19 cellular contexts compared by ENCODE assay signal in genomic region chr16:31920373-31920772, GRCh38.
"Had no signal": no experiment of that assay in that cellular context is flagged by ENCODE, and none has a peak within 500 bp of the region (broad histone marks: within the 10 kb centered on the region; RNA-seq: fewer than 3 reads in every experiment).

No MANE protein-coding gene starts in this region.

- H3K27ac Mint-ChIP-seq: memory B cell; nephron; progenitor cell of endocrine pancreas; stimulated activated naive CD8-positive, alpha-beta T cell treated with anti-CD3 and anti-CD28 coated beads, Interleukin-15, Interleukin-2, amounts not matched to agents 100 ng/mL and 50 ng/mL, for 24 hours had no signal

- H3K4me3 Mint-ChIP-seq: memory B cell; nephron; stimulated activated naive CD8-positive, alpha-beta T cell treated with anti-CD3 and anti-CD28 coated beads, Interleukin-15, Interleukin-2, amounts not matched to agents 100 ng/mL and 50 ng/mL, for 24 hours had no signal

- H3K27me3 Mint-ChIP-seq: memory B cell; progenitor cell of endocrine pancreas; stimulated activated naive CD8-positive, alpha-beta T cell treated with anti-CD3 and anti-CD28 coated beads, Interleukin-15, Interleukin-2, amounts not matched to agents 100 ng/mL and 50 ng/mL, for 24 hours had no signal

- ATAC-seq: left cardiac atrium, lower lobe of right lung, pancreas, right cardiac atrium had no signal

- H3K4me1 Mint-ChIP-seq: memory B cell, nephron had no signal

- DNase-seq: effector CD8-positive, alpha-beta T cell; foreskin melanocyte; head of caudate nucleus; kidney; left cardiac atrium; left ventricle myocardium inferior; lower lobe of right lung; midbrain; occipital lobe; pancreas; small intestine; stimulated activated CD4-positive, alpha-beta T cell treated with anti-CD3 and anti-CD28 coated beads, Interleukin-12 subunit alpha, Interleukin-12 subunit beta, amount 100 ng/mL, for 4 hours; substantia nigra; transverse colon had no signal
